In genomic region chr6:163728442-163729126, GRCh38 we compare ENCODE assay signal across 13 cellular contexts.
DNase-seq lines count a peak whose midpoint lies in the region; ATAC-seq, FAIRE-seq and TF ChIP-seq lines count a peak whose summit lies in the region.
"Had no signal": no experiment of that assay in that cellular context is flagged by ENCODE, and none has a peak within 500 bp of the region (broad histone marks: within the 10 kb centered on the region; RNA-seq: fewer than 3 reads in every experiment).

No MANE protein-coding gene starts in this region.

- DNase-seq in HepG2 (ENCODE audit: low spot score), result no peak
- no peak for DNase-seq in right lobe of liver
- DNase-seq in Peyer's patch, result peak in 2 of 3 donors; percentile 13 to 32
- DNase-seq in mesenteric fat pad (ENCODE audit: low spot score), result peak; percentile 77
- peak; percentile 54 for DNase-seq in spleen
- no peak for DNase-seq in stimulated activated CD4-positive, alpha-beta T cell treated with anti-CD3 and anti-CD28 coated beads, Interleukin-12 subunit alpha, Interleukin-12 subunit beta, amount 100 ng/mL, for 4 hours
- DNase-seq in stimulated activated CD4-positive, alpha-beta T cell treated with anti-CD3 and anti-CD28 coated beads, Interleukin-4, amount 100 ng/mL, for 24 hours, result no peak
- DNase-seq in NCI-H146 treated with DMSO at 0.1 percent for 48 hours (lab: John Stamatoyannopoulos, UW; ENCODE audit: unreplicated experiment), result no peak
- DNase-seq: ACHN; CD4-positive, CD25-positive, alpha-beta regulatory T cell; DMS53 had no signal

- no peak for TF ChIP-seq RAD21 in HepG2 (CRISPR knock-in tag; IDR thresholded peaks at IDR 0.05)

- no peak overlapping the region for H3K4me2 ChIP-seq in HepG2 (ENCODE audit: low read depth, low read length)

- peaks cover 0 to 58% of the 10 kb centered on the region in 2 experiments; a peak in 4 of 5 replicates for H3K27me3 ChIP-seq in HepG2 (ENCODE audit: control insufficient read depth in 1 of 2, insufficient read depth in 2 of 2, low read length in 2 of 2)
- H3K27me3 ChIP-seq in right lobe of liver, result no peaks in the 10 kb centered on the region
- no peaks in the 10 kb centered on the region for H3K27me3 ChIP-seq in Peyer's patch
- H3K27me3 ChIP-seq in spleen (replicated peaks in 1 of 7), result no peaks in the 10 kb centered on the region
- H3K27me3 ChIP-seq: BLaER1 treated with 17β-estradiol and CSF1 and Interleukin-3, amounts not matched to agents 10 nM and 100 nM had no signal

- H3K36me3 ChIP-seq in HepG2 (replicated peaks in 1 of 2; ENCODE audit: control insufficient read depth in 1 of 2, insufficient read depth in 2 of 2, low read length in 2 of 2), result no peaks in the 10 kb centered on the region
- H3K36me3 ChIP-seq in right lobe of liver, result no peaks in the 10 kb centered on the region
- no peaks in the 10 kb centered on the region for H3K36me3 ChIP-seq in Peyer's patch
- no peaks in the 10 kb centered on the region for H3K36me3 ChIP-seq in spleen
- H3K36me3 ChIP-seq: BLaER1 treated with 17β-estradiol and CSF1 and Interleukin-3, amounts not matched to agents 10 nM and 100 nM had no signal

- 38% methylated on average over 13 of the region's 13 CpGs for WGBS in HepG2 (ENCODE audit: low lambda C conversion rate)
- WGBS in right lobe of liver (ENCODE audit: insufficient coverage, low coverage, low lambda C conversion rate, missing lambda C conversion rate), result 76% methylated on average over 8 of the region's 13 CpGs
- WGBS in spleen, 5 donors, result 83 to 96% (median 90%) methylated on average over 13 of the region's 13 CpGs

- intact Hi-C loops in HepG2 (cut with micrococcal nuclease; ENCODE audit: unreplicated experiment) (no loop called here), right lobe of liver (cut with DNase I) (no loop called here), spleen (cut with DNase I; ENCODE audit: low total_unique reads) (no loop called here)

- H3K27ac ChIP-seq in HepG2 (ENCODE audit: extremely low read length, insufficient read depth, low read length) (no peak overlapping the region), right lobe of liver (no peak overlapping the region), Peyer's patch (no peak overlapping the region), spleen (no peak overlapping the region)
- H3K27ac ChIP-seq: BLaER1 treated with 17β-estradiol and CSF1 and Interleukin-3, amounts not matched to agents 10 nM and 100 nM had no signal

- in situ Hi-C loops in HepG2 (cut with HindIII; ENCODE audit: extremely low pct_ligation_motif_present, low pct_unique_long_range_greater_than_20kb), result no loop called here

- POLR2A ChIA-PET in HepG2 (lab: Yijun Ruan, JAX), result no interaction called here

- H3K79me2 ChIP-seq in HepG2 (ENCODE audit: insufficient read depth, low read length), result no peaks in the 10 kb centered on the region

- H2AFZ ChIP-seq in HepG2 (ENCODE audit: low read length), result no peak overlapping the region

- H3K4me3 ChIP-seq in HepG2 (replicated peaks in 1 of 3; ENCODE audit: insufficient read depth in 1 of 3, low read depth in 2 of 3, low read length in 3 of 3), result no peak overlapping the region
- no peak overlapping the region for H3K4me3 ChIP-seq in right lobe of liver
- no peak overlapping the region for H3K4me3 ChIP-seq in Peyer's patch
- H3K4me3 ChIP-seq in spleen, result no peak overlapping the region
- H3K4me3 ChIP-seq: BLaER1 treated with 17β-estradiol and CSF1 and Interleukin-3, amounts not matched to agents 10 nM and 100 nM had no signal

- ATAC-seq in HepG2 (peak; percentile 18; the same call in 2 of the 3 replicates), right lobe of liver (no peak)
- ATAC-seq: HCT116 had no signal

- FAIRE-seq in HepG2 (lab: Jason Lieb, UNC), result no peak

- TF ChIP-seq EP300 in HepG2 (IDR thresholded peaks at IDR 0.05; ENCODE audit: low read depth in 2 of 2, low read length in 2 of 2), result no peak
- TF ChIP-seq EP300 in HepG2 (CRISPR knock-in tag; IDR thresholded peaks at IDR 0.05; ENCODE audit: borderline replicate concordance), result no peak

- BruUV-seq in HepG2 (replicated peaks; lab: Mats Ljungman, UMichigan), result no TSS peak

- CTCF ChIA-PET in HepG2 (lab: Yijun Ruan, JAX; ENCODE audit: low intra/inter-chr PET ratio, low total read pairs), result no interaction called here

- H3K9me3 ChIP-seq in HepG2 (ENCODE audit: low read length) (no peaks in the 10 kb centered on the region), right lobe of liver (no peaks in the 10 kb centered on the region), Peyer's patch (no peaks in the 10 kb centered on the region), spleen (no peaks in the 10 kb centered on the region)
- H3K9me3 ChIP-seq: BLaER1 treated with 17β-estradiol and CSF1 and Interleukin-3, amounts not matched to agents 10 nM and 100 nM had no signal

- no peaks in the 10 kb centered on the region for H3K4me1 ChIP-seq in HepG2 (ENCODE audit: insufficient read depth, low read length)
- no peaks in the 10 kb centered on the region for H3K4me1 ChIP-seq in right lobe of liver
- H3K4me1 ChIP-seq in Peyer's patch, result no peaks in the 10 kb centered on the region
- peaks cover 0 to 16% (median 0%) of the 10 kb centered on the region in 6 donors for H3K4me1 ChIP-seq in spleen

- no peak for TF ChIP-seq CTCF in HepG2 (CRISPR knock-in tag; IDR thresholded peaks at IDR 0.05)
- no peak for TF ChIP-seq CTCF in right lobe of liver (IDR thresholded peaks at IDR 0.05)
- TF ChIP-seq CTCF in Peyer's patch (IDR thresholded peaks at IDR 0.05), result no peak
- TF ChIP-seq CTCF in spleen (IDR thresholded peaks at IDR 0.05 in 8 of 11, conservative IDR thresholded peaks at IDR 0.05 in 3 of 11), result no peak

- TF ChIP-seq POLR2A in HepG2 (IDR thresholded peaks at IDR 0.05; ENCODE audit: insufficient read depth in 1 of 2, low read depth in 2 of 2, low read length in 2 of 2) (no peak), right lobe of liver (IDR thresholded peaks at IDR 0.05) (no peak), Peyer's patch (IDR thresholded peaks at IDR 0.05) (no peak), spleen (IDR thresholded peaks at IDR 0.05) (no peak)

- H4K20me1 ChIP-seq in HepG2 (ENCODE audit: insufficient read depth, low read length), result no peaks in the 10 kb centered on the region
- H4K20me1 ChIP-seq: BLaER1 treated with 17β-estradiol and CSF1 and Interleukin-3, amounts not matched to agents 10 nM and 100 nM had no signal

- H3K9ac ChIP-seq in HepG2 (ENCODE audit: insufficient read depth, low read depth, low read length), result no peak overlapping the region
- H3K9ac ChIP-seq: BLaER1 treated with 17β-estradiol and CSF1 and Interleukin-3, amounts not matched to agents 10 nM and 100 nM had no signal

TF ChIP-seq in HepG2, 621 proteins besides CTCF, POLR2A, EP300 and RAD21:
- TF ChIP-seq EZH2 (conservative IDR thresholded peaks at IDR 0.05; ENCODE audit: low read depth, low read length) (peak; percentile 39; the same call in 1 of the 2 replicates), THRA (CRISPR knock-in tag; IDR thresholded peaks at IDR 0.05; ENCODE audit: borderline replicate concordance) (no peak)

Comparison
In these comparisons a context has a peak if more than half of its experiments do, and no peak if none do; other contexts are left out.
1. DNase-seq: peak in Peyer's patch (2 of 3), mesenteric fat pad (single experiment) and spleen (single experiment); none in HepG2 (single experiment), right lobe of liver (0 of 3), stimulated activated CD4-positive, alpha-beta T cell treated with anti-CD3 and anti-CD28 coated beads, Interleukin-12 subunit alpha, Interleukin-12 subunit beta, amount 100 ng/mL, for 4 hours (single experiment), stimulated activated CD4-positive, alpha-beta T cell treated with anti-CD3 and anti-CD28 coated beads, Interleukin-4, amount 100 ng/mL, for 24 hours (single experiment) and NCI-H146 treated with DMSO at 0.1 percent for 48 hours (single experiment).